Comparison of ENCODE assay signal across 8 cellular contexts in the genomic region with DNA sequence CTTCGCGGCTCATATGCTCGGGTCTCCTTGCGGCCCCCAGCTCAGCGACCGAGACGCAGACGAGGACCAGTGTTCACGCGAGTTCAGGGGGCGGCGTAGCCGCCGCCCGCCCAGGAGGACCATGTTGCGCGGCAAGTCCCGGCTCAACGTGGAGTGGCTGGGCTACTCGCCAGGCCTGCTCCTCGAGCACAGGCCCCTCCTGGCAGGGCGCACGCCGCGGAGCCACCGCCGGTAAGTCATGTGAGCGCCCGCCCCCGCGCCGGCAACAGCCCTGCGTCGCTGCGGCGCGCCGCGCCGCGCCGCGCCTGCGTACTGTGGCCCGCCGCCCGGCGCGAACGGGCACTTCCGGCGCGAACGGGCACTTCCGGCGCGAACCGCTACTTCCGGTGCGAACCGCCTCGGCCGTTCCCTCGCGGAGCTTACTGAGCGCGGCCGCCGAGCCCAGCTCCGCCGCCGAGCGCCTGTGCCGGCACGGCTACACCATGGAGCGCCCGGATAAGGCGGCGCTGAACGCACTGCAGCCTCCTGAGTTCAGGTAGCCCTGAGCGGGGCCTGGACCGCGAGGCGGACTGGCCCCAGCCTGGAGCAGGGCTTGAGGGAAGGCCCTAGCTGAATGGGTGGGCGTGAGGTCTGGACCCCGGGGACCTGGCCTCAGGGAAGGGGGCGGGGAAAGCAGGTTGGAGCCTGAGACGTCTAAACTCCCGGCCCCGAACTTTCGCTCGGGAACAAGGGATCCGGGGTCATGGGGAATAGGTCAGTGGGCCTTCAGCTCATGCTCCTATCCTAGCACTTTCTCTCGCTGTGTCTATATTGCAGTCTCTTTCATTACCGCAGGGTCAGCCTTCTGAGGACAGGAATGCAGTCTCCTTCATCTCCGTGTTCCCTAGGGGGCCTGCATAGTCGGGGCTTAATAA. TPM values are rescaled to one million over a fixed set of nuclear protein-coding genes. Genes with fewer than 3 reads are reported as not detected.
DNase-seq lines count a peak whose midpoint lies in the region; ATAC-seq lines count a peak whose summit lies in the region.

A gene with protein sequence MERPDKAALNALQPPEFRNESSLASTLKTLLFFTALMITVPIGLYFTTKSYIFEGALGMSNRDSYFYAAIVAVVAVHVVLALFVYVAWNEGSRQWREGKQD (plus strand): TSS at position 380 of the 914 bp plus-strand sequence. CDS start 103 bp downstream, at position 483.

- H3K27me3 ChIP-seq in HUES64 (ENCODE audit: insufficient read depth, low read length): no peaks in the 10 kb centered on the region
- no peaks in the 10 kb centered on the region for H3K27me3 ChIP-seq in esophagus (ENCODE audit: control insufficient read depth in 1 of 2, insufficient read depth in 2 of 2, low read length in 2 of 2)
- H3K27me3 ChIP-seq in muscle layer of duodenum (ENCODE audit: low read depth, low read length): no peaks in the 10 kb centered on the region

- no peaks in the 10 kb centered on the region for H3K36me3 ChIP-seq in HUES64 (ENCODE audit: insufficient read depth, low read length)
- H3K36me3 ChIP-seq in esophagus (ENCODE audit: control insufficient read depth in 2 of 2, insufficient read depth in 2 of 2, low read length in 1 of 2): no peaks in the 10 kb centered on the region
- H3K36me3 ChIP-seq in muscle layer of duodenum (ENCODE audit: control insufficient read depth in 1 of 2, insufficient read depth in 2 of 2, low read length in 2 of 2): no peaks in the 10 kb centered on the region

- WGBS in HUES64: under 1% methylated on average over 97 of the region's 97 CpGs
- 1 to 56% methylated on average over 83 to 97 of the region's 97 CpGs for WGBS in esophagus, 2 donors

- peak within 1 kb of the TSS; percentile 97 for H3K9ac ChIP-seq in HUES64 (ENCODE audit: low read depth, low read length)

- H3K4me1 ChIP-seq in HUES64 (ENCODE audit: insufficient read depth, low read length): peaks cover 6% of the 10 kb centered on the region; the same call in 1 of the 2 replicates
- H3K4me1 ChIP-seq in esophagus (ENCODE audit: control insufficient read depth in 2 of 2, insufficient read depth in 2 of 2, low read length in 1 of 2): no peaks in the 10 kb centered on the region
- H3K4me1 ChIP-seq in muscle layer of duodenum (ENCODE audit: control insufficient read depth in 1 of 2, insufficient read depth in 2 of 2, low read length in 2 of 2): peaks cover 0 to 3% of the 10 kb centered on the region in 2 donors

- peak; percentile 82 for ATAC-seq in GM21515 (IDR thresholded peaks at IDR 0.05; ENCODE audit: unreplicated experiment)

- peak; percentile 72 for DNase-seq in DMS 273 treated with DMSO at 0.1 percent for 48 hours (lab: John Stamatoyannopoulos, UW)
- DNase-seq in OCI-M1 (lab: John Stamatoyannopoulos, UW): peak; percentile 85
- peak; percentile 80 for DNase-seq in activated T-cell treated with anti-CD3 and anti-CD28 coated beads, Interleukin-2, amount 50 U/mL, for 1 hour
- DNase-seq in stimulated activated CD8-positive, alpha-beta memory T cell treated with anti-CD3 and anti-CD28 coated beads, Interleukin-7, amount 100 ng/mL, for 24 hours (ENCODE audit: low read depth): peak; percentile 52

- peak within 1 kb of the TSS; percentile 92 for H3K27ac ChIP-seq in HUES64 (ENCODE audit: low read depth, low read length)
- H3K27ac ChIP-seq in esophagus (ENCODE audit: low read depth in 2 of 2, low read length in 1 of 2): peak within 1 kb of the TSS; percentile 88 to 95
- peak within 1 kb of the TSS; percentile 93 for H3K27ac ChIP-seq in muscle layer of duodenum (ENCODE audit: low read length)

- no peaks in the 10 kb centered on the region for H3K9me3 ChIP-seq in HUES64 (ENCODE audit: insufficient read depth, low read depth, low read length)
- H3K9me3 ChIP-seq in esophagus (ENCODE audit: control insufficient read depth in 2 of 2, insufficient read depth in 1 of 2, low read depth in 1 of 2, low read length in 1 of 2): peaks cover 0 to 3% of the 10 kb centered on the region in 2 donors
- no peaks in the 10 kb centered on the region for H3K9me3 ChIP-seq in muscle layer of duodenum (ENCODE audit: control insufficient read depth in 1 of 2, low read length in 2 of 2)

- H3K4me3 ChIP-seq in HUES64 (ENCODE audit: low read length): peak within 1 kb of the TSS; percentile 83
- peak within 1 kb of the TSS; percentile 57 to 78 for H3K4me3 ChIP-seq in esophagus (ENCODE audit: low read depth in 1 of 2, low read length in 2 of 2)
- H3K4me3 ChIP-seq in muscle layer of duodenum (ENCODE audit: low read depth in 1 of 2, low read length in 2 of 2): peak within 1 kb of the TSS; percentile 79 to 89

RNA-seq across cellular contexts. Expression of the gene that starts here (rescaled TPM):
- polyA plus RNA-seq in HUES64 (2013, experiment 1 of 2): 27.1 TPM
- polyA plus RNA-seq in HUES64 (2013, experiment 2 of 2): 28.7 TPM
- 1 to 10 TPM; 4.2 to 7.1 TPM for polyA plus RNA-seq in esophagus

Comparison
In these comparisons a context has a peak if more than half of its experiments do, and no peak if none do; other contexts are left out.
1. Peak in every context shown above with its lines: DNase-seq, ATAC-seq, H3K4me3 ChIP-seq and H3K27ac ChIP-seq.